9 cellular contexts compared by ENCODE assay signal in the genomic region with DNA sequence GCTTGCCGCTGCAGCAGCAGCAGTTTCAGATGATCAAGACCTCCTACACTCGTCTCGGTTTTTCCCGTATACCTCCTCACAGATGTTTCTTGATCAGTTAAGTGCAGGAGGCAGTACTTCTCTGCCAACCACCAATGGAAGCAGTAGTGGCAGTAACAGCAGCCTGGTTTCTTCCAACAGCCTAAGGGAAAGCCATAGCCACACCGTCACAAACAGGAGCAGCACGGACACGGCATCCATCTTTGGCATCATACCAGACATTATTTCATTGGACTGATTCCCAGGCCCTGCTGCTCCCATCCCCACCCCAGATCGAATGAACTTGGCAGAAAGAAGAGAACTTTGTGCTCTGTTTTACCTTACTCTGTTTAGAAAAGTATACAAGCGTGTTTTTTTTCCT.
DNase-seq lines count a peak whose midpoint lies in the region; ATAC-seq and TF ChIP-seq lines count a peak whose summit lies in the region.
"Had no signal": no experiment of that assay in that cellular context is flagged by ENCODE, and none has a peak within 500 bp of the region (broad histone marks: within the 10 kb centered on the region; RNA-seq: fewer than 3 reads in every experiment).

No MANE protein-coding gene starts in this region.

- peaks cover 43% of the 10 kb centered on the region for H3K4me1 ChIP-seq in muscle layer of colon (ENCODE audit: insufficient read depth, low read length)

- no peaks in the 10 kb centered on the region for H3K27me3 ChIP-seq in muscle layer of colon (ENCODE audit: control insufficient read depth in 1 of 2, insufficient read depth in 2 of 2, low read length in 2 of 2)

- H3K9ac ChIP-seq in muscle layer of colon (ENCODE audit: low read length) = no peak overlapping the region

- TF ChIP-seq CTCF in AG09309 (IDR thresholded peaks at IDR 0.05; ENCODE audit: control insufficient read depth, insufficient read depth, low read depth, low read length, missing control alignments) (no peak), coronary artery (IDR thresholded peaks at IDR 0.05) (no peak)

- no peak for ATAC-seq in GM21360 (IDR thresholded peaks at IDR 0.05; ENCODE audit: unreplicated experiment)
- ATAC-seq in GM18520 (IDR thresholded peaks at IDR 0.05; ENCODE audit: unreplicated experiment) = no peak

- peaks cover 26% of the 10 kb centered on the region for H3K36me3 ChIP-seq in muscle layer of colon (ENCODE audit: insufficient read depth, low read length)

- peak overlapping the region; percentile 58 to 78 for H3K27ac ChIP-seq in coronary artery
- H3K27ac ChIP-seq in muscle layer of colon (ENCODE audit: low read depth, low read length) = peak overlapping the region; percentile 69

- H3K9me3 ChIP-seq in muscle layer of colon (ENCODE audit: low read length) = no peaks in the 10 kb centered on the region

- peak; percentile 13 for DNase-seq in AG09309 (ENCODE audit: low read depth)
- peak; percentile 65 for DNase-seq in NCI-H2081 treated with DMSO at 0.1 percent for 48 hours (lab: John Stamatoyannopoulos, UW)
- no peak for DNase-seq in coronary artery (ENCODE audit: low spot score)
- no peak for DNase-seq in NCI-H1417 treated with DMSO at 0.1 percent for 48 hours (lab: John Stamatoyannopoulos, UW)
- no peak for DNase-seq in stimulated activated naive CD4-positive, alpha-beta T cell treated with Interleukin-2 at 50 U/mL for 16 hours (lab: John Stamatoyannopoulos, UW)

- no peak overlapping the region for H3K4me3 ChIP-seq in AG09309 (ENCODE audit: control insufficient read depth, low read depth, low read length)
- no peak overlapping the region for H3K4me3 ChIP-seq in coronary artery
- peak overlapping the region in 1 of 2 donors; percentile 49 for H3K4me3 ChIP-seq in muscle layer of colon (ENCODE audit: low read depth in 1 of 2, low read length in 2 of 2)
- H3K4me3 ChIP-seq: smooth muscle cell had no signal

Comparison
In these comparisons a context has a peak if more than half of its experiments do, and no peak if none do; other contexts are left out.
1. DNase-seq: peak in AG09309 (single experiment) and NCI-H2081 treated with DMSO at 0.1 percent for 48 hours (single experiment); none in coronary artery (single experiment), NCI-H1417 treated with DMSO at 0.1 percent for 48 hours (single experiment) and stimulated activated naive CD4-positive, alpha-beta T cell treated with Interleukin-2 at 50 U/mL for 16 hours (single experiment).